In the genomic region with DNA sequence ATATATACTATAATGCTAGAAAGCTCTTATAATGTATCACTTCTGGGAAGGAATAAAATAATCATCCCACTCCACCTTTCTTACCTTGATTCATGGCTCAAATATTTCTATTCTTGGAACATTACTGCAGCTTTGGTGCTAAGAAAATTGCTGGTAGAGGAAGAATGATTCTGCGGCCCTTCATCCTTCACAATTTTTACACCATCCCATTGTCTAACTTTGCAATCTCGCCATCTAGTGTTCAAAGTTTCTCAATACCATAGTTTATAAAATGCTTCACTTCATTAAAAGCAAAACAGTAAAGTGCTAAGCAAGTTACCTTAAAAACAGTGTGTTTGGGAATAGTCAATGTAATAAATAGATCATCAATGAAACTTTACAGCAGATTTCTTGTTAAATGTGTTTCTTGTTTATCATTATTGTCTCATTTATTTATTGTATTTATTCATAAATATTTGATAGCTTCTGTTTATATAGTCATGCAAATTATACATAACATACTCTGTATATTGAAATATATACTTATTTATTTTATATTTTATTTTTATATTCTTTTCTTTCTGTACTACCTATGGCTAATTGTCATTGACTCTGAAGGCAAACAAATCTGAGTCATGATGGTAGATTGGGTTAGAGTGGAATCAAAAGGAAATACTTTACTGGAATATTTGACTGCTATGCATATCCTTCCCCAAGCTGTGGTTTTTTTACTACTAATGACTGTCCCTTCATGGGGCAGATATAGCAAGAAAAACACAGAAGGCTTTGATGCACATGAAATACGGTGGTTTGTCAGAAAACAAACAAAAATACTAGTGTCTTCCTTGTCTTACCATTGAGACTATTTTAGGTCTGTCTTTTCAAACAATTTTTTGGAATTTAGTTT, we compare ENCODE assay signal across 8 cellular contexts.
DNase-seq lines count a peak whose midpoint lies in the region; ATAC-seq and TF ChIP-seq lines count a peak whose summit lies in the region.

No MANE protein-coding gene starts in this region.

- POLR2A ChIA-PET in HEK293T (lab: Yijun Ruan, JAX), result no interaction called here

- H3K27me3 ChIP-seq in ascending aorta (no peaks in the 10 kb centered on the region), kidney epithelial cell (ENCODE audit: control insufficient read depth, insufficient read depth, low read length) (no peaks in the 10 kb centered on the region), upper lobe of right lung (no peaks in the 10 kb centered on the region)

- DNase-seq in GM03348 (ENCODE audit: low spot score) (peak; percentile 66), HEK293T (ENCODE audit: extremely low spot score) (peak; percentile 49), NCI-H2029 (lab: John Stamatoyannopoulos, UW) (peak; percentile 53), ascending aorta (ENCODE audit: low spot score in 2 of 2) (no peak), kidney epithelial cell (ENCODE audit: low read depth) (peak; percentile 18), upper lobe of right lung (no peak)
- no peak for DNase-seq in activated T-cell treated with anti-CD3 and anti-CD28 coated beads, Interleukin-2, amount 50 U/mL, for 48 hours
- no peak for DNase-seq in activated effector memory CD4-positive, alpha-beta T cell treated with Interleukin-2 at 50 U/mL for 16 hours

- no peaks in the 10 kb centered on the region for H3K9me3 ChIP-seq in ascending aorta
- no peaks in the 10 kb centered on the region for H3K9me3 ChIP-seq in upper lobe of right lung

- H3K36me3 ChIP-seq in ascending aorta (no peaks in the 10 kb centered on the region), kidney epithelial cell (ENCODE audit: control insufficient read depth, insufficient read depth, low read length) (no peaks in the 10 kb centered on the region), upper lobe of right lung (no peaks in the 10 kb centered on the region)

- peak overlapping the region in 1 of 2 donors; percentile 26 for H3K27ac ChIP-seq in ascending aorta
- no peak overlapping the region for H3K27ac ChIP-seq in upper lobe of right lung

- H3K4me3 ChIP-seq in ascending aorta (no peak overlapping the region), kidney epithelial cell (ENCODE audit: low read depth, low read length) (no peak overlapping the region), upper lobe of right lung (no peak overlapping the region)

- H3K4me1 ChIP-seq in ascending aorta, result peaks cover 0 to 6% of the 10 kb centered on the region in 2 donors
- peaks cover 8% of the 10 kb centered on the region for H3K4me1 ChIP-seq in upper lobe of right lung

- peak; percentile 82 for ATAC-seq in upper lobe of right lung

- intact Hi-C loops in ascending aorta (cut with DNase I) (loop anchor here (2.0 to 5.0 kb wide), 3 partner anchors 76 to 212 kb away; no protein-coding TSS in a partner anchor), upper lobe of right lung (cut with DNase I) (no loop called here)

- CTCF ChIA-PET in HEK293T (lab: Yijun Ruan, JAX), result interaction anchor here (0.7 to 3.2 kb wide), 4 partner anchors 163 to 1602 kb away, joined by 3 to 25 read pairs (median 3); no protein-coding TSS in a partner anchor

- peak; percentile 26 to 63 (median 58) for TF ChIP-seq CTCF in ascending aorta (IDR thresholded peaks at IDR 0.05)
- TF ChIP-seq CTCF in kidney epithelial cell (IDR thresholded peaks at IDR 0.05; ENCODE audit: insufficient read depth, low read length, poor library complexity, severe bottlenecking), result peak; percentile 49
- TF ChIP-seq CTCF in upper lobe of right lung (IDR thresholded peaks at IDR 0.05), result peak; percentile 58

TF ChIP-seq in HEK293T, 16 proteins besides CTCF, POLR2A, EP300 and RAD21:
- TF ChIP-seq NFRKB (IDR thresholded peaks at IDR 0.05), result no peak
- TF ChIP-seq LEF1 (IDR thresholded peaks at IDR 0.05; ENCODE audit: borderline replicate concordance), result no peak

Comparison
In these comparisons a context has a peak if more than half of its experiments do, and no peak if none do; other contexts are left out.
1. DNase-seq: peak in GM03348 (single experiment), HEK293T (single experiment), NCI-H2029 (single experiment) and kidney epithelial cell (single experiment); none in ascending aorta (0 of 2), upper lobe of right lung (single experiment), activated T-cell treated with anti-CD3 and anti-CD28 coated beads, Interleukin-2, amount 50 U/mL, for 48 hours (0 of 2) and activated effector memory CD4-positive, alpha-beta T cell treated with Interleukin-2 at 50 U/mL for 16 hours (single experiment).
2. Peak in every context shown above with its lines, with median percentiles within 50 percentile points of each other: CTCF ChIP-seq.